7 cellular contexts compared by ENCODE assay signal in the genomic region with DNA sequence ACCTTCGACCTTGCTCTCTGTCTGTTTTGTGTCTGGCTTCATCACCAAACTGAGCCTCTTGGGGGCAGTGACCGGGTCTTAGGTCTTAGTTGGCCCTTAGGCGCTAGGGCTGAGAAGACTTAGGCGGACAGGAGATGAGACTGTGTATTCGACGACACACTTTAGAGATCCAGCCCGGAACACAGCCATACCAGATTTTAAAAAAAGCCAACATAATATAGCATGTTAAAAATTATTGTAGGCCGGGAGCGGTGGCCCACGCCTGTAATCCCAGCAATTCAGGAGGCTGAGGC. TPM values are rescaled to one million over a fixed set of nuclear protein-coding genes. Genes with fewer than 3 reads are reported as not detected.
A peak's percentile ranks its signal among the peaks of the same experiment; 100 is the strongest.
DNase-seq lines count a peak whose midpoint lies in the region; ATAC-seq, FAIRE-seq and TF ChIP-seq lines count a peak whose summit lies in the region.

No MANE protein-coding gene starts in this region.

- H3K27ac Mint-ChIP-seq in activated T-helper 17 cell treated with anti-CD3 and anti-CD28 coated beads, Interleukin-2, amount 50 U/mL, for 72 hours, result no peak overlapping the region

- H3K27me3 Mint-ChIP-seq in activated T-helper 17 cell treated with anti-CD3 and anti-CD28 coated beads, Interleukin-2, amount 50 U/mL, for 72 hours, result peaks cover under 1% of the 10 kb centered on the region

- peaks cover 19% of the 10 kb centered on the region for H3K4me1 Mint-ChIP-seq in activated T-helper 17 cell treated with anti-CD3 and anti-CD28 coated beads, Interleukin-2, amount 50 U/mL, for 72 hours

- peak overlapping the region; percentile 57 for H3K4me3 Mint-ChIP-seq in activated T-helper 17 cell treated with anti-CD3 and anti-CD28 coated beads, Interleukin-2, amount 50 U/mL, for 72 hours

- H3K36me3 Mint-ChIP-seq in activated T-helper 17 cell treated with anti-CD3 and anti-CD28 coated beads, Interleukin-2, amount 50 U/mL, for 72 hours (ENCODE audit: low read depth), result no peaks in the 10 kb centered on the region

- no peaks in the 10 kb centered on the region for H3K27me3 ChIP-seq in HUES64 (ENCODE audit: insufficient read depth, low read length)

- H3K9ac ChIP-seq in HUES64 (ENCODE audit: low read depth, low read length) (peak overlapping the region; percentile 75; the same call in 1 of the 2 replicates), kidney (ENCODE audit: low read length in 2 of 2) (peak overlapping the region in 1 of 2 donors; percentile 51)

- H3K27ac ChIP-seq in HUES64 (ENCODE audit: low read depth, low read length) (peak overlapping the region; percentile 77), kidney (ENCODE audit: low read depth in 2 of 2, low read length in 2 of 2) (peak overlapping the region; percentile 83 to 91), substantia nigra (ENCODE audit: low read depth, low read length, poor library complexity, severe bottlenecking) (peak overlapping the region; percentile 88)

- DNase-seq in kidney, result no peak
- DNase-seq in substantia nigra (lab: John Stamatoyannopoulos, UW), result no peak
- DNase-seq in HT-29 (ENCODE audit: low spot score), result no peak
- no peak for DNase-seq in effector CD4-positive, alpha-beta T cell
- DNase-seq in T1000 (lab: John Stamatoyannopoulos, UW), result no peak

- H3K4me1 ChIP-seq in HUES64 (ENCODE audit: insufficient read depth, low read length) (peaks cover 14% of the 10 kb centered on the region; the same call in 1 of the 2 replicates), kidney (ENCODE audit: control insufficient read depth in 1 of 2, insufficient read depth in 1 of 2, low read depth in 1 of 2, low read length in 2 of 2) (peaks cover 7 to 8% of the 10 kb centered on the region in 2 donors)

- peaks cover 6% of the 10 kb centered on the region; the same call in 1 of the 2 replicates for H3K9me3 ChIP-seq in HUES64 (ENCODE audit: insufficient read depth, low read depth, low read length)
- no peaks in the 10 kb centered on the region for H3K9me3 ChIP-seq in kidney (ENCODE audit: control insufficient read depth in 1 of 2, low read length in 2 of 2)

- WGBS in HUES64, result 56% methylated on average over 10 of the region's 10 CpGs

- H3K4me3 ChIP-seq in HUES64 (ENCODE audit: low read length), result peak overlapping the region; percentile 67
- H3K4me3 ChIP-seq in kidney (ENCODE audit: low read length in 2 of 2), result peak overlapping the region in 1 of 2 donors; percentile 48

- H3K36me3 ChIP-seq in HUES64 (ENCODE audit: insufficient read depth, low read length), result no peaks in the 10 kb centered on the region
- H3K36me3 ChIP-seq in kidney (ENCODE audit: control insufficient read depth in 1 of 2, insufficient read depth in 2 of 2, low read length in 2 of 2), result no peaks in the 10 kb centered on the region

- no peak for ATAC-seq in activated T-helper 17 cell treated with anti-CD3 and anti-CD28 coated beads, Interleukin-2, amount 50 U/mL, for 72 hours (replicated peaks)

- intact Hi-C loops in kidney (cut with DNase I), result no loop called here

- H3K9me3 Mint-ChIP-seq in activated T-helper 17 cell treated with anti-CD3 and anti-CD28 coated beads, Interleukin-2, amount 50 U/mL, for 72 hours, result no peaks in the 10 kb centered on the region

- FAIRE-seq in kidney (lab: Jason Lieb, UNC), result no peak

- TF ChIP-seq CTCF in kidney (IDR thresholded peaks at IDR 0.05; ENCODE audit: borderline replicate concordance, extremely low read depth, insufficient read depth), result no peak

RNA-seq across cellular contexts. Expression of a gene that starts 9.5 kb away (rescaled TPM):
- 1.9 TPM for polyA plus RNA-seq in HUES64 (2013, experiment 1 of 2)
- 0.44 TPM for polyA plus RNA-seq in HUES64 (2013, experiment 2 of 2)
- total RNA-seq in activated T-helper 17 cell treated with anti-CD3 and anti-CD28 coated beads, Interleukin-2, amount 50 U/mL, for 72 hours, result not detected
- total RNA-seq in kidney, result 5.9 TPM
- polyA plus RNA-seq in kidney (ENCODE audit: insufficient read depth, low read depth, low replicate concordance), result 51.0 TPM
- total RNA-seq in HT-29 (2014; rRNA removed; shearing (Covaris generic)), result 0.74 and 1.3 TPM in 2 replicates

RNA-seq across cellular contexts. Expression of a gene that starts 21.0 kb away (rescaled TPM):
- polyA plus RNA-seq in HUES64 (2013, experiment 1 of 2), result 8.6 TPM
- 8.2 TPM for polyA plus RNA-seq in HUES64 (2013, experiment 2 of 2)
- 10 to 100 TPM; 44.9 to 92.5 TPM for total RNA-seq in activated T-helper 17 cell treated with anti-CD3 and anti-CD28 coated beads, Interleukin-2, amount 50 U/mL, for 72 hours
- 65.3 TPM for total RNA-seq in kidney
- 4.9 TPM for polyA plus RNA-seq in kidney (ENCODE audit: insufficient read depth, low read depth, low replicate concordance)
- 52.8 and 69.4 TPM in 2 replicates for total RNA-seq in HT-29 (2014; rRNA removed; shearing (Covaris generic))
